In genomic region chr18:75638597-75639467, GRCh38 we compare ENCODE assay signal across 9 cellular contexts.
A peak's percentile ranks its signal among the peaks of the same experiment; 100 is the strongest.
DNase-seq lines count a peak whose midpoint lies in the region; ATAC-seq and TF ChIP-seq lines count a peak whose summit lies in the region.
"Had no signal": no experiment of that assay in that cellular context is flagged by ENCODE, and none has a peak within 500 bp of the region (broad histone marks: within the 10 kb centered on the region; RNA-seq: fewer than 3 reads in every experiment).

No MANE protein-coding gene starts in this region.

- H3K4me3 ChIP-seq in hepatocyte, result no peak overlapping the region

- H3K4me1 Mint-ChIP-seq in natural killer cell, result no peaks in the 10 kb centered on the region

- H3K4me3 Mint-ChIP-seq in natural killer cell, result no peak overlapping the region
- H3K4me3 Mint-ChIP-seq: activated T-cell treated with anti-CD3 and anti-CD28 coated beads, Interleukin-2, amount 50 U/mL, for 24 hours had no signal

- H3K27ac ChIP-seq in hepatocyte, result peak overlapping the region; percentile 77

- no peaks in the 10 kb centered on the region for H3K36me3 Mint-ChIP-seq in natural killer cell

- H4K20me1 ChIP-seq in hepatocyte (ENCODE audit: insufficient read depth, poor library complexity, severe bottlenecking), result no peaks in the 10 kb centered on the region

- H3K9me3 ChIP-seq in hepatocyte (ENCODE audit: low read depth), result no peaks in the 10 kb centered on the region

- H3K9me3 Mint-ChIP-seq in natural killer cell, result no peaks in the 10 kb centered on the region
- H3K9me3 Mint-ChIP-seq: activated T-cell treated with anti-CD3 and anti-CD28 coated beads, Interleukin-2, amount 50 U/mL, for 24 hours had no signal

- no peaks in the 10 kb centered on the region for H3K79me2 ChIP-seq in hepatocyte

- 45% methylated on average over 31 of the region's 31 CpGs for WGBS in hepatocyte (ENCODE audit: low lambda C conversion rate, missing lambda C conversion rate)

- no peaks in the 10 kb centered on the region for H3K36me3 ChIP-seq in hepatocyte (replicated peaks; ENCODE audit: insufficient read depth, low read depth)

- H2AFZ ChIP-seq in hepatocyte, result peak overlapping the region; percentile 31

- in situ Hi-C loops in ACHN (cut with HindIII; ENCODE audit: low pct_ligation_motif_present, low pct_unique_long_range_greater_than_20kb, low sequenced_read_pairs), result no loop called here
- in situ Hi-C loops in GM13977 (cut with MboI; ENCODE audit: low pct_unique_long_range_greater_than_20kb, low sequenced_read_pairs, unreplicated experiment), result no loop called here

- ATAC-seq in natural killer cell (no peak), HG02623 (IDR thresholded peaks at IDR 0.05; ENCODE audit: unreplicated experiment) (no peak)

- peak overlapping the region; percentile 73 for H3K4me2 ChIP-seq in hepatocyte

- intact Hi-C loops in natural killer cell (cut with micrococcal nuclease), result no loop called here

- peaks cover 11% of the 10 kb centered on the region for H3K4me1 ChIP-seq in hepatocyte (ENCODE audit: insufficient read depth)

- H3K9me2 ChIP-seq in hepatocyte (replicated peaks; ENCODE audit: insufficient read depth), result no peaks in the 10 kb centered on the region

- DNase-seq in GM04503 (ENCODE audit: low read depth), result peak; percentile 73
- peak in 49 of 56 donors; percentile 15 to 82 (median 57) for DNase-seq in amygdala (lab: John Stamatoyannopoulos, UW)
- DNase-seq in hepatocyte (ENCODE audit: low spot score), result peak; percentile 40
- DNase-seq in retina, result peak; percentile 75
- DNase-seq in natural killer cell, result no peak
- no peak for DNase-seq in ACHN
- no peak for DNase-seq in GM13977 (ENCODE audit: low spot score)
- DNase-seq: activated T-cell treated with anti-CD3 and anti-CD28 coated beads, Interleukin-2, amount 50 U/mL, for 24 hours had no signal

- TF ChIP-seq CTCF in hepatocyte (IDR thresholded peaks at IDR 0.05; ENCODE audit: poor library complexity), result no peak
- TF ChIP-seq CTCF in natural killer cell (IDR thresholded peaks at IDR 0.05), result no peak
- TF ChIP-seq CTCF in GM13977 (IDR thresholded peaks at IDR 0.05; ENCODE audit: extremely low read depth, insufficient read depth, missing control alignments), result no peak

- H3K27me3 ChIP-seq in hepatocyte, result no peaks in the 10 kb centered on the region

- no peaks in the 10 kb centered on the region for H3K27me3 Mint-ChIP-seq in natural killer cell (ENCODE audit: low read depth in 2 of 2)

- H3K27ac Mint-ChIP-seq in natural killer cell, result no peak overlapping the region
- H3K27ac Mint-ChIP-seq: activated T-cell treated with anti-CD3 and anti-CD28 coated beads, Interleukin-2, amount 50 U/mL, for 24 hours had no signal

Comparison
In these comparisons a context has a peak if more than half of its experiments do, and no peak if none do; other contexts are left out.
1. DNase-seq: peak in GM04503 (single experiment), amygdala (49 of 56), hepatocyte (single experiment) and retina (single experiment); none in natural killer cell (single experiment), ACHN (single experiment) and GM13977 (single experiment).